In genomic region chr16:67939507-67940435, GRCh38 we compare ENCODE assay signal across 10 cellular contexts. TPM values are rescaled to one million over a fixed set of nuclear protein-coding genes. Genes with fewer than 3 reads are reported as not detected.
A peak's percentile ranks its signal among the peaks of the same experiment; 100 is the strongest.
DNase-seq lines count a peak whose midpoint lies in the region; ATAC-seq and TF ChIP-seq lines count a peak whose summit lies in the region.
"Had no signal": no experiment of that assay in that cellular context is flagged by ENCODE, and none has a peak within 500 bp of the region (broad histone marks: within the 10 kb centered on the region; RNA-seq: fewer than 3 reads in every experiment).

No MANE protein-coding gene starts in this region.

- H3K27me3 ChIP-seq in body of pancreas: no peaks in the 10 kb centered on the region

- WGBS in body of pancreas, 2 donors: 68 to 70% methylated on average over 15 to 32 of the region's 33 CpGs

- TF ChIP-seq CTCF in activated B cell treated with CpG ODN at 0.5 μM for 24 hours (IDR thresholded peaks at IDR 0.05): no peak
- TF ChIP-seq CTCF in body of pancreas (IDR thresholded peaks at IDR 0.05): no peak

- intact Hi-C loops in activated B cell treated with CpG ODN at 0.5 μM for 24 hours (cut with micrococcal nuclease): no loop called here
- intact Hi-C loops in body of pancreas (cut with DNase I): no loop called here

- H3K27ac ChIP-seq in body of pancreas: peak overlapping the region in 1 of 4 donors; percentile 2

- no peaks in the 10 kb centered on the region for H3K36me3 ChIP-seq in body of pancreas (replicated peaks in 1 of 2; ENCODE audit: insufficient read depth in 1 of 2, low read depth in 2 of 2)

- no peak overlapping the region for H3K4me3 ChIP-seq in body of pancreas

- peak overlapping the region; percentile 4 for H3K4me3 Mint-ChIP-seq in activated B cell treated with CpG ODN at 0.5 μM for 24 hours

- peak overlapping the region; percentile 66 for H3K27ac Mint-ChIP-seq in activated B cell treated with CpG ODN at 0.5 μM for 24 hours

- H3K4me1 Mint-ChIP-seq in activated B cell treated with CpG ODN at 0.5 μM for 24 hours: peaks cover 37% of the 10 kb centered on the region

- POLR2A ChIA-PET in activated B cell treated with CpG ODN at 0.5 μM for 24 hours (lab: Charles Lee): interaction anchor here (0.8 kb wide), 1 partner anchor 60 kb away, joined by 3 read pairs; no protein-coding TSS in a partner anchor

- H3K36me3 Mint-ChIP-seq in activated B cell treated with CpG ODN at 0.5 μM for 24 hours (ENCODE audit: low read depth): peaks cover 22% of the 10 kb centered on the region

- H3K4me1 ChIP-seq in body of pancreas: peaks cover 28% of the 10 kb centered on the region

- no peak for ATAC-seq in activated B cell treated with CpG ODN at 0.5 μM for 24 hours (ENCODE audit: low read depth)
- no peak for ATAC-seq in body of pancreas
- no peak for ATAC-seq in GM18909 (IDR thresholded peaks at IDR 0.05; ENCODE audit: poor library complexity, unreplicated experiment)

- CTCF ChIA-PET in activated B cell treated with CpG ODN at 0.5 μM for 24 hours (lab: Charles Lee): interaction anchor here (1.5 to 2.9 kb wide), 3 partner anchors 47 to 101 kb away, joined by 4 to 15 read pairs (median 12); no protein-coding TSS in a partner anchor

- TF ChIP-seq POLR2A in body of pancreas (IDR thresholded peaks at IDR 0.05): no peak

- H3K27me3 Mint-ChIP-seq in activated B cell treated with CpG ODN at 0.5 μM for 24 hours: no peaks in the 10 kb centered on the region

- H3K9me3 Mint-ChIP-seq in activated B cell treated with CpG ODN at 0.5 μM for 24 hours: no peaks in the 10 kb centered on the region

- DNase-seq in DMS153 treated with DMSO at 0.1 percent for 48 hours (lab: John Stamatoyannopoulos, UW; ENCODE audit: unreplicated experiment): peak; percentile 33
- DNase-seq in activated B cell treated with CpG ODN at 0.5 μM for 24 hours: no peak
- DNase-seq in body of pancreas: peak; percentile 55 to 78 (median 64)
- DNase-seq in stimulated activated CD4-positive, alpha-beta T cell treated with anti-CD3 and anti-CD28 coated beads, Interleukin-2, amount 100 ng/mL, for 4 hours (ENCODE audit: low read depth): peak; percentile 33
- DNase-seq in NCI-H526 treated with DMSO at 0.1 percent for 48 hours (lab: John Stamatoyannopoulos, UW): no peak
- DNase-seq in dermis blood vessel endothelial cell: no peak
- DNase-seq in HT-29 (ENCODE audit: low spot score): no peak
- DNase-seq: NCI-H1092 treated with DMSO at 0.1 percent for 48 hours, SIG-M5 had no signal

- no peaks in the 10 kb centered on the region for H3K9me3 ChIP-seq in body of pancreas

RNA-seq across cellular contexts. Expression of gene PSMB10, which starts 3.1 kb away (rescaled TPM):
- total RNA-seq in activated B cell treated with CpG ODN at 0.5 μM for 24 hours (202 and 232 TPM in 2 replicates), body of pancreas (10 to 100 TPM; 16.2 to 26.7 TPM), dermis blood vessel endothelial cell (46.8 and 95.8 TPM in 2 replicates)
- total RNA-seq in HT-29 (2014; rRNA removed; shearing (Covaris generic)): 173 and 191 TPM in 2 replicates

RNA-seq across cellular contexts. Expression of gene LCAT, which starts 4.1 kb away (rescaled TPM):
- total RNA-seq in activated B cell treated with CpG ODN at 0.5 μM for 24 hours: 15.8 and 17.0 TPM in 2 replicates
- 10 to 100 TPM in 1 of 2 donors, 1 to 10 TPM in 1; 7.5 to 17.8 TPM for total RNA-seq in body of pancreas
- 3.3 and 6.5 TPM in 2 replicates for total RNA-seq in dermis blood vessel endothelial cell
- total RNA-seq in HT-29 (2014; rRNA removed; shearing (Covaris generic)): 1.4 and 3.3 TPM in 2 replicates

RNA-seq across cellular contexts. Expression of gene CTRL, which starts 8.1 kb away (rescaled TPM):
- 4.1 and 6.2 TPM in 2 replicates for total RNA-seq in activated B cell treated with CpG ODN at 0.5 μM for 24 hours
- 1,000 to 10,000 TPM in 1 of 2 donors, 100 to 1,000 TPM in 1; 286 to 1,726 TPM for total RNA-seq in body of pancreas
- 0.17 and 0.88 TPM in 2 replicates for total RNA-seq in dermis blood vessel endothelial cell
- 2.2 and 3.5 TPM in 2 replicates for total RNA-seq in HT-29 (2014; rRNA removed; shearing (Covaris generic))

RNA-seq across cellular contexts. Expression of gene SLC12A4, which starts 28.7 kb away (rescaled TPM):
- total RNA-seq in activated B cell treated with CpG ODN at 0.5 μM for 24 hours: 24.6 and 37.9 TPM in 2 replicates
- total RNA-seq in body of pancreas: 10 to 100 TPM; 23.3 to 61.3 TPM
- total RNA-seq in dermis blood vessel endothelial cell: 68.9 and 94.1 TPM in 2 replicates
- total RNA-seq in HT-29 (2014; rRNA removed; shearing (Covaris generic)): 10.0 and 14.1 TPM in 2 replicates

RNA-seq across cellular contexts. Expression of gene DPEP3, which starts 40.5 kb away (rescaled TPM):
- total RNA-seq in activated B cell treated with CpG ODN at 0.5 μM for 24 hours (0.29 and 0.38 TPM in 2 replicates), body of pancreas (not detected), dermis blood vessel endothelial cell (not detected in 2 replicates)
- not detected in 2 replicates for total RNA-seq in HT-29 (2014; rRNA removed; shearing (Covaris generic))

Comparison
In these comparisons a context has a peak if more than half of its experiments do, and no peak if none do; other contexts are left out.
1. DNase-seq: peak in DMS153 treated with DMSO at 0.1 percent for 48 hours (single experiment), body of pancreas (4 of 4) and stimulated activated CD4-positive, alpha-beta T cell treated with anti-CD3 and anti-CD28 coated beads, Interleukin-2, amount 100 ng/mL, for 4 hours (single experiment); none in activated B cell treated with CpG ODN at 0.5 μM for 24 hours (single experiment), NCI-H526 treated with DMSO at 0.1 percent for 48 hours (single experiment), dermis blood vessel endothelial cell (single experiment) and HT-29 (single experiment).
2. RNA of gene CTRL, which starts 8.1 kb away (total RNA-seq): 286 to 1,726 TPM in body of pancreas; 4.1 to 6.2 TPM in activated B cell treated with CpG ODN at 0.5 μM for 24 hours, 2.2 to 3.5 TPM in HT-29 and 0.17 to 0.88 TPM in dermis blood vessel endothelial cell; every median in the first group is over 10 times any median in the second.